ENCODE assay signal across 1 cellular context in genomic region chr20:35837577-35838195, GRCh38.
TF ChIP-seq lines count a peak whose summit lies in the region.

No MANE protein-coding gene starts in this region.

TF ChIP-seq in SK-N-SH treated with all-trans-retinoic acid at 6 μM for 48 hours, 23 proteins besides CTCF, POLR2A, EP300 and RAD21 (continued from another document):
- TF ChIP-seq TSHZ2 (CRISPR knock-in tag; IDR thresholded peaks at IDR 0.05) (no peak), ARNTL (CRISPR knock-in tag; IDR thresholded peaks at IDR 0.05; ENCODE audit: borderline replicate concordance, low read depth) (no peak), BACH2 (CRISPR knock-in tag; IDR thresholded peaks at IDR 0.05; ENCODE audit: borderline replicate concordance) (no peak), ZNF565 (CRISPR knock-in tag; conservative IDR thresholded peaks at IDR 0.05; ENCODE audit: low read depth) (no peak), ZC3H10 (CRISPR knock-in tag; IDR thresholded peaks at IDR 0.05) (no peak), GLIS3 (CRISPR knock-in tag; IDR thresholded peaks at IDR 0.05) (no peak), CSRNP3 (CRISPR knock-in tag; IDR thresholded peaks at IDR 0.05) (no peak), CREB5 (CRISPR knock-in tag; IDR thresholded peaks at IDR 0.05; ENCODE audit: low read depth) (no peak), TOX (CRISPR knock-in tag; IDR thresholded peaks at IDR 0.05; ENCODE audit: borderline replicate concordance) (no peak), ZNF70 (CRISPR knock-in tag; IDR thresholded peaks at IDR 0.05) (no peak), ZFP30 (CRISPR knock-in tag; IDR thresholded peaks at IDR 0.05) (no peak), POU6F1 (CRISPR knock-in tag; IDR thresholded peaks at IDR 0.05; ENCODE audit: borderline replicate concordance, low read depth) (no peak), TCF4 (CRISPR knock-in tag; IDR thresholded peaks at IDR 0.05; ENCODE audit: borderline replicate concordance) (no peak), PPARA (CRISPR knock-in tag; IDR thresholded peaks at IDR 0.05; ENCODE audit: borderline replicate concordance) (no peak), ZFP3 (CRISPR knock-in tag; IDR thresholded peaks at IDR 0.05) (no peak), SNAI2 (CRISPR knock-in tag; IDR thresholded peaks at IDR 0.05) (no peak), OSR1 (CRISPR knock-in tag; IDR thresholded peaks at IDR 0.05) (no peak)
